8 cellular contexts compared by ENCODE assay signal in the genomic region with DNA sequence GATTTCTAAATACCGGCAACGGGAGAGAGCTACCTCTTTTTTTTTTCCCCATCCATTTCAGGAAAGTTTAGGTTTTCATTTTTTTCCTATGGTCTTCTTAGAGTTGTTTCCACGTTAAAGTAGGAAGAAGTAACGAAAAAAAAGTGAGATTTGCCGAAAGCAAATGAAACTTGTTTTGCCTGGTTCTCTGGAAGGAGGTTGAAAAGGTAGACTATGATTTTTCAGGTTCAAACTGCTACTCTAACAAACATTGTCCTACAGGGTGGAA. TPM values are rescaled to one million over a fixed set of nuclear protein-coding genes. Genes with fewer than 3 reads are reported as not detected.
DNase-seq lines count a peak whose midpoint lies in the region; ATAC-seq and TF ChIP-seq lines count a peak whose summit lies in the region.

No MANE protein-coding gene starts in this region.

- H3K36me3 Mint-ChIP-seq in activated CD8-positive, alpha-beta memory T cell treated with anti-CD3 and anti-CD28 coated beads, Interleukin-2, amount 10 ng/mL, durations not matched to agents 7 days and 5 days, result peaks cover 32% of the 10 kb centered on the region

- H3K9me3 Mint-ChIP-seq in activated CD8-positive, alpha-beta memory T cell treated with anti-CD3 and anti-CD28 coated beads, Interleukin-2, amount 10 ng/mL, durations not matched to agents 7 days and 5 days (ENCODE audit: low read depth), result peaks cover 1% of the 10 kb centered on the region

- DNase-seq in activated CD8-positive, alpha-beta memory T cell treated with anti-CD3 and anti-CD28 coated beads, Interleukin-2, amount 10 ng/mL, durations not matched to agents 7 days and 5 days, result no peak
- no peak for DNase-seq in activated CD8-positive, alpha-beta memory T cell treated with anti-CD3 and anti-CD28 coated beads, Interleukin-2, amount 50 U/mL, for 48 hours
- DNase-seq in ascending aorta (ENCODE audit: low spot score in 2 of 2), result no peak
- no peak for DNase-seq in lung (ENCODE audit: low spot score)
- no peak for DNase-seq in tibial artery
- no peak for DNase-seq in NCI-H774 (lab: John Stamatoyannopoulos, UW)
- no peak for DNase-seq in GM10266 (ENCODE audit: extremely low spot score)
- DNase-seq in GM13977 (ENCODE audit: low spot score), result no peak

- H3K9me3 ChIP-seq in ascending aorta, result no peaks in the 10 kb centered on the region
- H3K9me3 ChIP-seq in lung (ENCODE audit: control insufficient read depth in 2 of 2, insufficient read depth in 1 of 2, low read length in 1 of 2), result no peaks in the 10 kb centered on the region
- H3K9me3 ChIP-seq in tibial artery, result no peaks in the 10 kb centered on the region

- no peak for ATAC-seq in activated CD8-positive, alpha-beta memory T cell treated with anti-CD3 and anti-CD28 coated beads, Interleukin-2, amount 10 ng/mL, durations not matched to agents 7 days and 5 days
- ATAC-seq in lung (ENCODE audit: insufficient read depth, low FRiP score), result no peak

- in situ Hi-C loops in GM13977 (cut with MboI; ENCODE audit: low pct_unique_long_range_greater_than_20kb, low sequenced_read_pairs, unreplicated experiment), result loop anchor here (10.0 kb wide), 1 partner anchor 67 kb away; no protein-coding TSS in a partner anchor

- H3K27ac Mint-ChIP-seq in activated CD8-positive, alpha-beta memory T cell treated with anti-CD3 and anti-CD28 coated beads, Interleukin-2, amount 10 ng/mL, durations not matched to agents 7 days and 5 days, result peak overlapping the region; percentile 98

- peaks cover 37% of the 10 kb centered on the region for H3K4me1 Mint-ChIP-seq in activated CD8-positive, alpha-beta memory T cell treated with anti-CD3 and anti-CD28 coated beads, Interleukin-2, amount 10 ng/mL, durations not matched to agents 7 days and 5 days

- 15 to 28% methylated on average over 5 of the region's 5 CpGs for WGBS in lung, 2 donors

- intact Hi-C loops in ascending aorta (cut with DNase I), result loop anchor here (5.0 kb wide), 1 partner anchor 36 kb away; no protein-coding TSS in a partner anchor
- intact Hi-C loops in tibial artery (cut with DNase I; ENCODE audit: low total_unique reads), result no loop called here

- H3K4me3 Mint-ChIP-seq in activated CD8-positive, alpha-beta memory T cell treated with anti-CD3 and anti-CD28 coated beads, Interleukin-2, amount 10 ng/mL, durations not matched to agents 7 days and 5 days, result peak overlapping the region; percentile 82

- CTCF ChIA-PET in activated CD8-positive, alpha-beta memory T cell treated with anti-CD3 and anti-CD28 coated beads, Interleukin-2, amount 10 ng/mL, durations not matched to agents 7 days and 5 days (lab: Charles Lee), result interaction anchor here (1.1 to 6.7 kb wide), 10 partner anchors 16 to 167 kb away, joined by 3 to 98 read pairs (median 9); partner anchors contain the start of gene CHD2

- H3K27ac ChIP-seq in ascending aorta (peak overlapping the region; percentile 88 to 92), lung (ENCODE audit: low read depth in 1 of 2, low read length in 1 of 2) (peak overlapping the region; percentile 89 to 92), tibial artery (peak overlapping the region; percentile 89 to 92)

- H3K4me1 ChIP-seq in ascending aorta (peaks cover 0 to 12% of the 10 kb centered on the region in 2 donors), lung (ENCODE audit: control insufficient read depth in 2 of 2, insufficient read depth in 2 of 2, low read length in 2 of 2) (peaks cover 0 to 4% of the 10 kb centered on the region in 2 donors), tibial artery (peaks cover 0 to 25% (median 7%) of the 10 kb centered on the region in 4 donors)

- H3K27me3 Mint-ChIP-seq in activated CD8-positive, alpha-beta memory T cell treated with anti-CD3 and anti-CD28 coated beads, Interleukin-2, amount 10 ng/mL, durations not matched to agents 7 days and 5 days, result no peaks in the 10 kb centered on the region

- H3K4me3 ChIP-seq in ascending aorta (peak overlapping the region; percentile 66 to 99), lung (no peak overlapping the region), tibial artery (peak overlapping the region; percentile 43 to 50)

- H3K27me3 ChIP-seq in ascending aorta (no peaks in the 10 kb centered on the region), lung (ENCODE audit: control insufficient read depth, insufficient read depth) (no peaks in the 10 kb centered on the region), tibial artery (no peaks in the 10 kb centered on the region)

- H3K36me3 ChIP-seq in ascending aorta (peaks cover 0 to 8% of the 10 kb centered on the region in 2 donors), lung (ENCODE audit: control insufficient read depth in 2 of 2, insufficient read depth in 2 of 2, low read length in 2 of 2) (no peaks in the 10 kb centered on the region), tibial artery (peaks cover 6 to 11% (median 8%) of the 10 kb centered on the region in 3 donors)

- no peak for TF ChIP-seq CTCF in ascending aorta (IDR thresholded peaks at IDR 0.05)
- no peak for TF ChIP-seq CTCF in lung (IDR thresholded peaks at IDR 0.05; ENCODE audit: control extremely low read depth, extremely low read depth)
- TF ChIP-seq CTCF in tibial artery (IDR thresholded peaks at IDR 0.05), result no peak
- TF ChIP-seq CTCF in GM10266 (IDR thresholded peaks at IDR 0.05; ENCODE audit: control insufficient read depth, insufficient read depth, low read depth, missing control alignments), result no peak
- TF ChIP-seq CTCF in GM13977 (IDR thresholded peaks at IDR 0.05; ENCODE audit: extremely low read depth, insufficient read depth, missing control alignments), result no peak

RNA-seq across cellular contexts. Expression of gene CHD2, which starts 18.6 kb away (rescaled TPM):
- 100 to 1,000 TPM; 121 to 151 TPM for total RNA-seq in activated CD8-positive, alpha-beta memory T cell treated with anti-CD3 and anti-CD28 coated beads, Interleukin-2, amount 10 ng/mL, durations not matched to agents 7 days and 5 days
- 61.2 TPM for total RNA-seq in ascending aorta
- total RNA-seq in lung, result 100 to 1,000 TPM; 105 to 547 TPM
- 10 to 100 TPM; 39.4 to 47.7 TPM for polyA plus RNA-seq in lung
